In the genomic region with DNA sequence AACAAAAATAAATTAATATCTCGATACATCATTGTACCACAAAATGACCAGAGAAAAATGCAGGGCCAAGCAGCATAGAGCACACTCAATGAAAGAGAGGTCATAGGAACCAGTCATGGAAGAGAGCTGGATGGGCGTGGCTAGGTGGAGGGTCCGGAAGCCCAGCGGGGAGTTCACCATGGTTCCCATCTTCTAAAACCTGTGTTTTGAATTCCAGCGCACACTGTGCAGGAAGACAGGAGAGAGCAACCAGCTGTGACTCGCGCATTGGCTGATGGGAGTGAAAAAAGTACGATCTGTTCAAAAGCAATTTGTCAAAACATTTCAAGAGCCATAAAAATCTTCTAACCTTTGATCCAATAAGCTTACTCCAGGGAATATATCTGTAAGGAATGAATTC, we compare ENCODE assay signal across 19 cellular contexts.
A peak's percentile ranks its signal among the peaks of the same experiment; 100 is the strongest.
DNase-seq lines count a peak whose midpoint lies in the region; ATAC-seq, FAIRE-seq and TF ChIP-seq lines count a peak whose summit lies in the region.
"Had no signal": no experiment of that assay in that cellular context is flagged by ENCODE, and none has a peak within 500 bp of the region (broad histone marks: within the 10 kb centered on the region; RNA-seq: fewer than 3 reads in every experiment).

No MANE protein-coding gene starts in this region.

- H3K4me1 ChIP-seq in keratinocyte (ENCODE audit: control insufficient read depth, extremely low read depth, insufficient read depth, low read length), result no peaks in the 10 kb centered on the region

- peaks cover 14% of the 10 kb centered on the region for H3K27me3 Mint-ChIP-seq in type B pancreatic cell

- H3K4me1 Mint-ChIP-seq in type B pancreatic cell (ENCODE audit: unreplicated experiment), result peaks cover 5% of the 10 kb centered on the region

- H4K20me1 ChIP-seq in keratinocyte (ENCODE audit: control insufficient read depth, extremely low read depth, insufficient read depth, low read length), result no peaks in the 10 kb centered on the region

- H3K36me3 ChIP-seq in keratinocyte (ENCODE audit: control insufficient read depth in 2 of 2, extremely low read depth in 1 of 2, insufficient read depth in 2 of 2, low read length in 2 of 2), result no peaks in the 10 kb centered on the region
- H3K36me3 ChIP-seq: BE2C had no signal

- H3K9me3 Mint-ChIP-seq in type B pancreatic cell, result no peaks in the 10 kb centered on the region
- no peaks in the 10 kb centered on the region for H3K9me3 Mint-ChIP-seq in activated naive CD4-positive, alpha-beta T cell treated with anti-CD3 and anti-CD28 coated beads, Interleukin-2, amount 50 U/mL, for 72 hours
- H3K9me3 Mint-ChIP-seq: CD8-positive, alpha-beta T cell had no signal

- H3K27me3 ChIP-seq in keratinocyte (ENCODE audit: control insufficient read depth, extremely low read depth, insufficient read depth, low read length), result peaks cover 5% of the 10 kb centered on the region
- H3K27me3 ChIP-seq: BE2C had no signal

- H3K9me3 ChIP-seq in keratinocyte (ENCODE audit: control insufficient read depth, low read depth, low read length), result no peaks in the 10 kb centered on the region
- H3K9me3 ChIP-seq: BE2C had no signal

- peak overlapping the region; percentile 32 for H3K4me2 ChIP-seq in keratinocyte (ENCODE audit: control insufficient read depth, extremely low read depth, insufficient read depth, low read depth, low read length)

- H3K27ac Mint-ChIP-seq in type B pancreatic cell, result no peak overlapping the region
- H3K27ac Mint-ChIP-seq in activated naive CD4-positive, alpha-beta T cell treated with anti-CD3 and anti-CD28 coated beads, Interleukin-2, amount 50 U/mL, for 72 hours, result no peak overlapping the region
- H3K27ac Mint-ChIP-seq: CD8-positive, alpha-beta T cell had no signal

- dilution Hi-C loops in keratinocyte (cut with MboI; ENCODE audit: extremely low pct_ligation_motif_present, low sequenced_read_pairs), result no loop called here

- H2AFZ ChIP-seq in keratinocyte (ENCODE audit: control insufficient read depth, low read length), result no peak overlapping the region

- H3K27ac ChIP-seq in keratinocyte (ENCODE audit: control insufficient read depth, insufficient read depth, low read length), result no peak overlapping the region
- H3K27ac ChIP-seq: C4-2B had no signal

- H3K4me3 Mint-ChIP-seq in type B pancreatic cell, result no peak overlapping the region
- H3K4me3 Mint-ChIP-seq: CD8-positive, alpha-beta T cell had no signal

- no peak for FAIRE-seq in keratinocyte (lab: Jason Lieb, UNC)
- FAIRE-seq: D721Med, G401.6, GM12892, H54 had no signal

- H3K79me2 ChIP-seq in keratinocyte (ENCODE audit: control insufficient read depth, insufficient read depth, low read length), result no peaks in the 10 kb centered on the region

- ATAC-seq in activated naive CD4-positive, alpha-beta T cell treated with anti-CD3 and anti-CD28 coated beads, Interleukin-2, amount 50 U/mL, for 72 hours, result no peak
- ATAC-seq in HG03432 (IDR thresholded peaks at IDR 0.05; ENCODE audit: unreplicated experiment), result no peak
- ATAC-seq: CD8-positive, alpha-beta T cell had no signal

- no peak overlapping the region for H3K4me3 ChIP-seq in keratinocyte (ENCODE audit: control insufficient read depth in 2 of 3, extremely low read depth in 1 of 3, insufficient read depth in 2 of 3, low read depth in 1 of 3, low read length in 3 of 3)

- no peak for TF ChIP-seq CTCF in keratinocyte (optimal IDR thresholded peaks at IDR 0.05 in 1 of 3, IDR thresholded peaks at IDR 0.05 in 1 of 3, conservative IDR thresholded peaks at IDR 0.05 in 1 of 3; ENCODE audit: extremely low read depth in 1 of 3, insufficient read depth in 2 of 3, low read length in 3 of 3)
- no peak for TF ChIP-seq CTCF in type B pancreatic cell (conservative IDR thresholded peaks at IDR 0.05)

- DNase-seq in NCI-H748 (lab: John Stamatoyannopoulos, UW; ENCODE audit: unreplicated experiment), result peak; percentile 23
- no peak for DNase-seq in NCI-H748 treated with DMSO at 0.1 percent for 48 hours (lab: John Stamatoyannopoulos, UW)
- peak; percentile 31 for DNase-seq in NCI-H69 (lab: John Stamatoyannopoulos, UW)
- DNase-seq in keratinocyte (ENCODE audit: low read depth, low spot score), result no peak
- DNase-seq in type B pancreatic cell (ENCODE audit: extremely low spot score, unreplicated experiment), result peak; percentile 8
- DNase-seq in activated naive CD4-positive, alpha-beta T cell treated with anti-CD3 and anti-CD28 coated beads, Interleukin-2, amount 50 U/mL, for 72 hours (ENCODE audit: low spot score in 2 of 2), result no peak
- DNase-seq in stimulated activated CD4-positive, alpha-beta T cell treated with anti-CD3 and anti-CD28 coated beads, Interleukin-2, amount 100 ng/mL, for 24 hours, result no peak
- DNase-seq: BE2C; CD8-positive, alpha-beta T cell; COR-L47; DMS153; DMS79 treated with DMSO at 0.1 percent for 48 hours; EL had no signal

- no peak overlapping the region for H3K9ac ChIP-seq in keratinocyte (ENCODE audit: control insufficient read depth, extremely low read depth, insufficient read depth, low read length)

- H3K9me1 ChIP-seq in keratinocyte (ENCODE audit: control insufficient read depth, extremely low read depth, insufficient read depth, low read length), result no peaks in the 10 kb centered on the region

- no peaks in the 10 kb centered on the region for H3K36me3 Mint-ChIP-seq in type B pancreatic cell
- H3K36me3 Mint-ChIP-seq in activated naive CD4-positive, alpha-beta T cell treated with anti-CD3 and anti-CD28 coated beads, Interleukin-2, amount 50 U/mL, for 72 hours, result no peaks in the 10 kb centered on the region
- H3K36me3 Mint-ChIP-seq: CD8-positive, alpha-beta T cell had no signal

Comparison
In these comparisons a context has a peak if more than half of its experiments do, and no peak if none do; other contexts are left out.
1. DNase-seq: peak in NCI-H748 (single experiment), NCI-H69 (single experiment) and type B pancreatic cell (single experiment); none in NCI-H748 treated with DMSO at 0.1 percent for 48 hours (single experiment), keratinocyte (single experiment), activated naive CD4-positive, alpha-beta T cell treated with anti-CD3 and anti-CD28 coated beads, Interleukin-2, amount 50 U/mL, for 72 hours (0 of 2) and stimulated activated CD4-positive, alpha-beta T cell treated with anti-CD3 and anti-CD28 coated beads, Interleukin-2, amount 100 ng/mL, for 24 hours (0 of 2).